16 cellular contexts compared by ENCODE assay signal in the genomic region with DNA sequence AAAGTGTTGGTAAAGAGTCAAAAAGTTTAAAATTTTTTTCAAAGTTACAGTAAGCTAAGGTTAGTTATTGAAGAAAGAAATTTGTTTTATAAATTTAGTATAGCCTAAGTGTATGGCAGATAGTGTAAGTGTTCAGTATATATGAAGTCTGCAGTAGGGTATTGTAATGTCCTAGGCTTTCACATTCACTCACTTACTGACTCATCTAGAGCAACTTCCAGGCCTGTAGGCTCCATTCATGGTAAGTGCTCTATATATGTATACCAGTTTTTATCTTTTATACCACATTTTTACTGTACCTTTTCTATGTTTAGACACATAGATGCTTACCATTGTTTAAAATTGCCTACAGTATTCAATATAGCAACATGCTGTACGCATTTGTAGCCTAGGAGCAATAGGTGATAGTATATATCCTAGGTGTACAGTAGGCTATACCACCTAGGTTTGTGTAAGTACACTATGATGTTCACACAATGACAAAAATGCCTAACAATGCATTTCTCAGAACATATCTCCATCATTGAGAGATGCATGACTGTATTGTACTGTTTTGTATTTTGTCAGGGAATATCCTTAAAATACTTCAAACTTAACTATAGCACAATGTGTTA. TPM values are rescaled to one million over a fixed set of nuclear protein-coding genes. Genes with fewer than 3 reads are reported as not detected.
DNase-seq lines count a peak whose midpoint lies in the region; ATAC-seq, FAIRE-seq and TF ChIP-seq lines count a peak whose summit lies in the region.
"Had no signal": no experiment of that assay in that cellular context is flagged by ENCODE, and none has a peak within 500 bp of the region (broad histone marks: within the 10 kb centered on the region; RNA-seq: fewer than 3 reads in every experiment).

No MANE protein-coding gene starts in this region.

- CTCF ChIA-PET in K562 (lab: Yijun Ruan, JAX; ENCODE audit: low intra/inter-chr PET ratio), result no interaction called here

- H3K9ac ChIP-seq in K562 (ENCODE audit: insufficient read depth in 1 of 2, low read depth in 2 of 2, low read length in 2 of 2), result no peak overlapping the region

- FAIRE-seq in K562 (lab: Jason Lieb, UNC), result no peak
- FAIRE-seq: H1 had no signal

- no peak overlapping the region for H2AFZ ChIP-seq in K562 (ENCODE audit: low read depth, low read length)

- 94% methylated on average over 1 of the region's 1 CpG for WGBS in K562 (ENCODE audit: insufficient coverage, low coverage, missing lambda C conversion rate)

- H3K27me3 ChIP-seq in K562 (ENCODE audit: control insufficient read depth in 2 of 2, insufficient read depth in 2 of 2, low read length in 2 of 2), result no peaks in the 10 kb centered on the region
- H3K27me3 ChIP-seq: body of pancreas had no signal

- H3K9me3 ChIP-seq in K562 (replicated peaks; ENCODE audit: control insufficient read depth, insufficient read depth, low read depth, low read length), result no peaks in the 10 kb centered on the region; the same call in 1 of the 2 replicates
- H3K9me3 ChIP-seq: body of pancreas, thoracic aorta had no signal

- H3K4me2 ChIP-seq in K562 (ENCODE audit: insufficient read depth, low read length), result no peak overlapping the region

- in situ Hi-C loops in K562 (cut with MboI), result no loop called here

- H3K9me3 Mint-ChIP-seq in effector memory CD8-positive, alpha-beta T cell, result no peaks in the 10 kb centered on the region
- no peaks in the 10 kb centered on the region for H3K9me3 Mint-ChIP-seq in T-helper 2 cell treated with Interferon-gamma antibody and Interleukin-4, amounts not matched to agents 5 μg/mL and 100 μg/mL, for 36 hours
- H3K9me3 Mint-ChIP-seq: activated CD4-positive, alpha-beta memory T cell treated with anti-CD3 and anti-CD28 coated beads, Interleukin-2, amount 10 ng/mL, durations not matched to agents 7 days and 5 days had no signal

- no peak overlapping the region for H3K27ac ChIP-seq in K562 (ENCODE audit: extremely low read depth, low read depth, low read length)
- H3K27ac ChIP-seq: thoracic aorta had no signal

- no peaks in the 10 kb centered on the region for H3K9me1 ChIP-seq in K562 (ENCODE audit: control insufficient read depth, insufficient read depth, low read length)

- H3K4me1 Mint-ChIP-seq in effector memory CD8-positive, alpha-beta T cell (ENCODE audit: low read depth in 2 of 2), result peaks cover 6 to 8% of the 10 kb centered on the region in 2 donors
- peaks cover 1% of the 10 kb centered on the region for H3K4me1 Mint-ChIP-seq in T-helper 2 cell treated with Interferon-gamma antibody and Interleukin-4, amounts not matched to agents 5 μg/mL and 100 μg/mL, for 36 hours (ENCODE audit: low read depth)

- peaks cover 49% of the 10 kb centered on the region for H3K79me2 ChIP-seq in K562 (ENCODE audit: control insufficient read depth, insufficient read depth, low read length)

- no peak for TF ChIP-seq CTCF in K562 (IDR thresholded peaks at IDR 0.05 in 2 of 3, conservative IDR thresholded peaks at IDR 0.05 in 1 of 3; ENCODE audit: insufficient read depth in 2 of 3, low read depth in 1 of 3, low read length in 3 of 3)

- no TSS peak for BruUV-seq in K562 (replicated peaks; lab: Mats Ljungman, UMichigan)

- DNase-seq in K562 (ENCODE audit: extremely low read depth in 1 of 4, low spot score in 3 of 4) (no peak), DMS 273 (lab: John Stamatoyannopoulos, UW; ENCODE audit: unreplicated experiment) (no peak), sciatic nerve (ENCODE audit: low spot score) (no peak)
- no peak for DNase-seq in effector memory CD8-positive, alpha-beta T cell
- DNase-seq in T-helper 2 cell treated with Interferon-gamma antibody and Interleukin-4, amounts not matched to agents 5 μg/mL and 100 μg/mL, for 36 hours (ENCODE audit: low spot score), result no peak
- DNase-seq: activated CD4-positive, alpha-beta memory T cell treated with anti-CD3 and anti-CD28 coated beads, Interleukin-2, amount 10 ng/mL, durations not matched to agents 7 days and 5 days; body of pancreas; hypothalamus; NCI-H1105 treated with DMSO at 0.1 percent for 48 hours; NCI-H446 had no signal

- peak; percentile 96 for ATAC-seq in GM18519 (IDR thresholded peaks at IDR 0.05; ENCODE audit: low FRiP score, unreplicated experiment)
- ATAC-seq in GM19463 (IDR thresholded peaks at IDR 0.05; ENCODE audit: unreplicated experiment), result peak; percentile 73
- peak; percentile 84 for ATAC-seq in HG03045 (IDR thresholded peaks at IDR 0.05; ENCODE audit: unreplicated experiment)
- ATAC-seq in K562, result 0 out of 3 replicates have a peak, but pooled peaks have one; percentile 27
- ATAC-seq in effector memory CD8-positive, alpha-beta T cell (replicated peaks), result no peak
- no peak for ATAC-seq in sciatic nerve
- ATAC-seq: body of pancreas, left lobe of liver had no signal

- H3K27ac Mint-ChIP-seq in effector memory CD8-positive, alpha-beta T cell, result no peak overlapping the region
- no peak overlapping the region for H3K27ac Mint-ChIP-seq in T-helper 2 cell treated with Interferon-gamma antibody and Interleukin-4, amounts not matched to agents 5 μg/mL and 100 μg/mL, for 36 hours
- H3K27ac Mint-ChIP-seq: activated CD4-positive, alpha-beta memory T cell treated with anti-CD3 and anti-CD28 coated beads, Interleukin-2, amount 10 ng/mL, durations not matched to agents 7 days and 5 days had no signal

- no peaks in the 10 kb centered on the region for H4K20me1 ChIP-seq in K562 (replicated peaks; ENCODE audit: control insufficient read depth, insufficient read depth, low read length)

- POLR2A ChIA-PET in K562 (lab: Yijun Ruan, JAX), result interaction anchor here (0.5 to 1.0 kb wide), 3 partner anchors 18 to 346 kb away, joined by 3 read pairs; no protein-coding TSS in a partner anchor

- no peak for TF ChIP-seq RAD21 in K562 (CRISPR knock-in tag; conservative IDR thresholded peaks at IDR 0.05 in 1 of 2, IDR thresholded peaks at IDR 0.05 in 1 of 2)

- no peak for TF ChIP-seq POLR2A in K562 (conservative IDR thresholded peaks at IDR 0.05)

- H3K27me3 Mint-ChIP-seq in effector memory CD8-positive, alpha-beta T cell, result no peaks in the 10 kb centered on the region
- no peaks in the 10 kb centered on the region for H3K27me3 Mint-ChIP-seq in T-helper 2 cell treated with Interferon-gamma antibody and Interleukin-4, amounts not matched to agents 5 μg/mL and 100 μg/mL, for 36 hours (ENCODE audit: low read depth)
- H3K27me3 Mint-ChIP-seq: activated CD4-positive, alpha-beta memory T cell treated with anti-CD3 and anti-CD28 coated beads, Interleukin-2, amount 10 ng/mL, durations not matched to agents 7 days and 5 days had no signal

- H3K36me3 Mint-ChIP-seq in effector memory CD8-positive, alpha-beta T cell (ENCODE audit: insufficient read depth), result no peaks in the 10 kb centered on the region
- H3K36me3 Mint-ChIP-seq in T-helper 2 cell treated with Interferon-gamma antibody and Interleukin-4, amounts not matched to agents 5 μg/mL and 100 μg/mL, for 36 hours (ENCODE audit: low read depth), result no peaks in the 10 kb centered on the region

- H3K4me1 ChIP-seq in K562 (replicated peaks in 1 of 2; ENCODE audit: control insufficient read depth in 2 of 2, insufficient read depth in 2 of 2, low read length in 2 of 2), result peaks cover 24 to 51% of the 10 kb centered on the region in 2 experiments

- H3K4me3 ChIP-seq in K562, result no peak overlapping the region
- H3K4me3 ChIP-seq: body of pancreas, thoracic aorta had no signal

- no peak for TF ChIP-seq EP300 in K562 (IDR thresholded peaks at IDR 0.05; ENCODE audit: low read length)

- peaks cover 20% of the 10 kb centered on the region for H3K36me3 ChIP-seq in K562 (ENCODE audit: control insufficient read depth, insufficient read depth, low read length)
- H3K36me3 ChIP-seq: thoracic aorta had no signal

- no peak overlapping the region for H3K4me3 Mint-ChIP-seq in effector memory CD8-positive, alpha-beta T cell
- no peak overlapping the region for H3K4me3 Mint-ChIP-seq in T-helper 2 cell treated with Interferon-gamma antibody and Interleukin-4, amounts not matched to agents 5 μg/mL and 100 μg/mL, for 36 hours
- H3K4me3 Mint-ChIP-seq: activated CD4-positive, alpha-beta memory T cell treated with anti-CD3 and anti-CD28 coated beads, Interleukin-2, amount 10 ng/mL, durations not matched to agents 7 days and 5 days had no signal

- intact Hi-C loops in K562 (cut with micrococcal nuclease) (no loop called here), sciatic nerve (cut with DNase I) (no loop called here)

TF ChIP-seq in K562, 482 proteins besides CTCF, POLR2A, EP300 and RAD21:
- TF ChIP-seq, protein P1, sequence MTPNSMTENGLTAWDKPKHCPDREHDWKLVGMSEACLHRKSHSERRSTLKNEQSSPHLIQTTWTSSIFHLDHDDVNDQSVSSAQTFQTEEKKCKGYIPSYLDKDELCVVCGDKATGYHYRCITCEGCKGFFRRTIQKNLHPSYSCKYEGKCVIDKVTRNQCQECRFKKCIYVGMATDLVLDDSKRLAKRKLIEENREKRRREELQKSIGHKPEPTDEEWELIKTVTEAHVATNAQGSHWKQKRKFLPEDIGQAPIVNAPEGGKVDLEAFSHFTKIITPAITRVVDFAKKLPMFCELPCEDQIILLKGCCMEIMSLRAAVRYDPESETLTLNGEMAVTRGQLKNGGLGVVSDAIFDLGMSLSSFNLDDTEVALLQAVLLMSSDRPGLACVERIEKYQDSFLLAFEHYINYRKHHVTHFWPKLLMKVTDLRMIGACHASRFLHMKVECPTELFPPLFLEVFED (CRISPR knock-in tag; conservative IDR thresholded peaks at IDR 0.05), result no peak
- 0 out of 2 replicates have a peak, but pooled peaks have one; percentile 28 for TF ChIP-seq FOSL1 (tag; conservative IDR thresholded peaks at IDR 0.05)

RNA-seq across cellular contexts. Expression of a gene that starts 38.5 kb away (rescaled TPM):
- 8.9 and 10.7 TPM in 2 replicates for total RNA-seq in K562 (2011; cell fraction: chromatin; rRNA removed; ENCODE audit: low replicate concordance)
- 20.3 and 25.2 TPM in 2 replicates for total RNA-seq in K562 (2011; cell fraction: nucleolus; rRNA removed)
- total RNA-seq in K562 (2011; cell fraction: nucleoplasm; rRNA removed), result 20.1 and 20.5 TPM in 2 replicates
- total RNA-seq in K562 (2014; rRNA removed), result 76.1 and 127 TPM in 2 replicates
- total RNA-seq in K562 (2014; rRNA removed; fragmentation: Illumina TruSeq; extraction: Trizol), result 66.6 and 94.6 TPM in 2 replicates
- 118 and 129 TPM in 2 replicates for total RNA-seq in K562 (2015; rRNA removed; fragmentation: Illumina TruSeq; extraction: Trizol)
- total RNA-seq in K562 (2021), result 76.2 and 86.6 TPM in 2 replicates
- 92.8 and 98.2 TPM in 2 replicates for polyA plus RNA-seq in K562 (2011; rRNA removed)
- 97.9 and 207 TPM in 2 replicates for polyA plus RNA-seq in K562 (2011; cell fraction: cytosol; rRNA removed)
- polyA plus RNA-seq in K562 (2011; cell fraction: nucleus; rRNA removed), result 39.9 and 50.7 TPM in 2 replicates
- polyA plus RNA-seq in K562 (2012), result 136 and 260 TPM in 2 replicates
- polyA plus RNA-seq in K562 (2014; fragmentation: Illumina TruSeq; extraction: Trizol), result 139 and 150 TPM in 2 replicates
- polyA plus RNA-seq in K562 (2014; fragmentation: Nextera tagmentation; extraction: Ambion mirVana), result 100 to 1,000 TPM; 363 to 422 TPM
- 108 and 126 TPM in 2 replicates for polyA plus RNA-seq in K562 (2014; rRNA removed)
- polyA minus RNA-seq in K562 (2011; rRNA and poly(A)+ RNA removed), result 31.6 and 43.3 TPM in 2 replicates
- 48.6 and 56.5 TPM in 2 replicates for polyA minus RNA-seq in K562 (2011; cell fraction: cytosol; rRNA and poly(A)+ RNA removed)
- polyA minus RNA-seq in K562 (2011; cell fraction: nucleus; rRNA and poly(A)+ RNA removed), result 22.5 and 23.8 TPM in 2 replicates
- 49.5 TPM for total RNA-seq in sciatic nerve

Comparison
In these comparisons a context has a peak if more than half of its experiments do, and no peak if none do; other contexts are left out.
1. ATAC-seq: peak in GM18519 (single experiment), GM19463 (single experiment), HG03045 (single experiment) and K562 (single experiment); none in effector memory CD8-positive, alpha-beta T cell (single experiment) and sciatic nerve (single experiment).